21 cellular contexts compared by ENCODE assay signal in the genomic region with DNA sequence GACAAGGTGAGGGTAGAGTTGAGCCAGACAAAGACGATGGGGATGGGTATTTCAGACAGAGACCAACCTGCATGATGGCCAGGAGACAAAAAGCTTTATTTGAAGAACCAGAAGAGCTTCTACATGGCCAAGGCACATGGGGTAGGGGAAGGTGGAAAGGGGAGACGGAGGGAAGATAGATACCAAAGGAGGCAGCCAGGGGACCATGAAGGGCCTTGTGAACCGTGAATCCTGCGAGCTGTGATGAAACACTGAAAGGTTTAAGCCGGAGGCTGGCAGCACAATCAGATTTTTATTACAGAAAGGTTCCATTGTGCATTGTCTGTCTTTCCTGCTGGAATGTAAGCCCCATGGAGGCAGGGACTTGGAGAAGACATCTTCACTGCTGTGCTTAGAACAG.
A peak's percentile ranks its signal among the peaks of the same experiment; 100 is the strongest.
DNase-seq lines count a peak whose midpoint lies in the region; ATAC-seq, FAIRE-seq and TF ChIP-seq lines count a peak whose summit lies in the region.
"Had no signal": no experiment of that assay in that cellular context is flagged by ENCODE, and none has a peak within 500 bp of the region (broad histone marks: within the 10 kb centered on the region; RNA-seq: fewer than 3 reads in every experiment).

No MANE protein-coding gene starts in this region.

- no peak overlapping the region for H3K9ac ChIP-seq in kidney (ENCODE audit: low read length in 2 of 2)

- CTCF ChIA-PET in MCF 10A (lab: Yijun Ruan, JAX) = interaction anchor here (0.7 to 1.3 kb wide), 2 partner anchors 28 to 273 kb away, joined by 4 to 6 read pairs; no protein-coding TSS in a partner anchor

- no peaks in the 10 kb centered on the region for H3K4me1 ChIP-seq in kidney (ENCODE audit: control insufficient read depth in 1 of 2, insufficient read depth in 1 of 2, low read depth in 1 of 2, low read length in 2 of 2)

- BruUV-seq in MCF 10A (replicated peaks; lab: Mats Ljungman, UMichigan) = no TSS peak

- ATAC-seq in activated naive CD8-positive, alpha-beta T cell treated with anti-CD3 and anti-CD28 coated beads, Interleukin-2, amount 10 ng/mL, durations not matched to agents 7 days and 5 days (ENCODE audit: low read depth) = no peak
- ATAC-seq in activated naive CD8-positive, alpha-beta T cell treated with anti-CD3 and anti-CD28 coated beads, Interleukin-2, amount 50 U/mL, for 24 hours = no peak
- ATAC-seq in naive B cell (ENCODE audit: low read depth in 2 of 2) = peak; percentile 70 to 74
- ATAC-seq in GM21786 (IDR thresholded peaks at IDR 0.05; ENCODE audit: unreplicated experiment) = no peak
- ATAC-seq: GM12878, GM23338 had no signal

- no peaks in the 10 kb centered on the region for H3K9me3 Mint-ChIP-seq in activated naive CD8-positive, alpha-beta T cell treated with anti-CD3 and anti-CD28 coated beads, Interleukin-2, amount 10 ng/mL, durations not matched to agents 7 days and 5 days
- no peaks in the 10 kb centered on the region for H3K9me3 Mint-ChIP-seq in activated naive CD8-positive, alpha-beta T cell treated with anti-CD3 and anti-CD28 coated beads, Interleukin-2, amount 50 U/mL, for 24 hours
- H3K9me3 Mint-ChIP-seq in activated T-helper 1 cell treated with anti-CD3 and anti-CD28 coated beads, Interleukin-12 subunit alpha, Interleukin-12 subunit beta, Interleukin-2, Interleukin-4 antibody, amounts not matched to agents 30 ng/mL and 10 ng/mL and 1 ng/mL, durations not matched to agents 14 hours and 24 hours and 36 hours = no peaks in the 10 kb centered on the region
- H3K9me3 Mint-ChIP-seq in naive B cell = peaks cover 0 to 1% (median 0%) of the 10 kb centered on the region in 7 donors
- peaks cover 7% of the 10 kb centered on the region for H3K9me3 Mint-ChIP-seq in MCF 10A (ENCODE audit: unreplicated experiment)
- H3K9me3 Mint-ChIP-seq: CD8-positive, alpha-beta memory T cell; GM23338 had no signal

- peaks cover 1% of the 10 kb centered on the region for H3K4me1 Mint-ChIP-seq in activated naive CD8-positive, alpha-beta T cell treated with anti-CD3 and anti-CD28 coated beads, Interleukin-2, amount 10 ng/mL, durations not matched to agents 7 days and 5 days
- peaks cover 5% of the 10 kb centered on the region for H3K4me1 Mint-ChIP-seq in activated naive CD8-positive, alpha-beta T cell treated with anti-CD3 and anti-CD28 coated beads, Interleukin-2, amount 50 U/mL, for 24 hours
- H3K4me1 Mint-ChIP-seq in activated T-helper 1 cell treated with anti-CD3 and anti-CD28 coated beads, Interleukin-12 subunit alpha, Interleukin-12 subunit beta, Interleukin-2, Interleukin-4 antibody, amounts not matched to agents 30 ng/mL and 10 ng/mL and 1 ng/mL, durations not matched to agents 14 hours and 24 hours and 36 hours (ENCODE audit: low read depth) = peaks cover 16% of the 10 kb centered on the region
- H3K4me1 Mint-ChIP-seq in naive B cell = peaks cover 21 to 37% (median 24%) of the 10 kb centered on the region in 3 donors
- no peaks in the 10 kb centered on the region for H3K4me1 Mint-ChIP-seq in MCF 10A (ENCODE audit: insufficient read depth, unreplicated experiment)
- H3K4me1 Mint-ChIP-seq: CD8-positive, alpha-beta memory T cell had no signal

- H3K27ac ChIP-seq in kidney (ENCODE audit: low read depth in 2 of 2, low read length in 2 of 2) = no peak overlapping the region
- H3K27ac ChIP-seq: HL-60 had no signal

- POLR2A ChIA-PET in activated naive CD8-positive, alpha-beta T cell treated with anti-CD3 and anti-CD28 coated beads, Interleukin-2, amount 10 ng/mL, durations not matched to agents 7 days and 5 days (lab: Charles Lee) = no interaction called here
- POLR2A ChIA-PET in MCF 10A (lab: Yijun Ruan, JAX) = interaction anchor here (1.3 kb wide), 1 partner anchor 13 kb away, joined by 4 read pairs; no protein-coding TSS in a partner anchor

- no peaks in the 10 kb centered on the region for H3K36me3 ChIP-seq in kidney (ENCODE audit: control insufficient read depth in 1 of 2, insufficient read depth in 2 of 2, low read length in 2 of 2)
- H3K36me3 ChIP-seq: BE2C had no signal

- no peak for FAIRE-seq in kidney (lab: Jason Lieb, UNC)
- FAIRE-seq: GM12878, H54 had no signal

- H3K4me3 Mint-ChIP-seq in activated naive CD8-positive, alpha-beta T cell treated with anti-CD3 and anti-CD28 coated beads, Interleukin-2, amount 10 ng/mL, durations not matched to agents 7 days and 5 days = no peak overlapping the region
- H3K4me3 Mint-ChIP-seq in activated naive CD8-positive, alpha-beta T cell treated with anti-CD3 and anti-CD28 coated beads, Interleukin-2, amount 50 U/mL, for 24 hours = no peak overlapping the region
- no peak overlapping the region for H3K4me3 Mint-ChIP-seq in activated T-helper 1 cell treated with anti-CD3 and anti-CD28 coated beads, Interleukin-12 subunit alpha, Interleukin-12 subunit beta, Interleukin-2, Interleukin-4 antibody, amounts not matched to agents 30 ng/mL and 10 ng/mL and 1 ng/mL, durations not matched to agents 14 hours and 24 hours and 36 hours
- H3K4me3 Mint-ChIP-seq in naive B cell = peak overlapping the region in 6 of 8 donors; percentile 40 to 87 (median 56)
- H3K4me3 Mint-ChIP-seq in MCF 10A (ENCODE audit: unreplicated experiment) = no peak overlapping the region
- H3K4me3 Mint-ChIP-seq: CD4-positive, CD25-positive, alpha-beta regulatory T cell; CD8-positive, alpha-beta memory T cell; GM23338 had no signal

- H3K36me3 Mint-ChIP-seq in activated naive CD8-positive, alpha-beta T cell treated with anti-CD3 and anti-CD28 coated beads, Interleukin-2, amount 10 ng/mL, durations not matched to agents 7 days and 5 days = peaks cover 43% of the 10 kb centered on the region
- H3K36me3 Mint-ChIP-seq in activated naive CD8-positive, alpha-beta T cell treated with anti-CD3 and anti-CD28 coated beads, Interleukin-2, amount 50 U/mL, for 24 hours (ENCODE audit: low read depth) = peaks cover 9% of the 10 kb centered on the region
- peaks cover 41% of the 10 kb centered on the region for H3K36me3 Mint-ChIP-seq in activated T-helper 1 cell treated with anti-CD3 and anti-CD28 coated beads, Interleukin-12 subunit alpha, Interleukin-12 subunit beta, Interleukin-2, Interleukin-4 antibody, amounts not matched to agents 30 ng/mL and 10 ng/mL and 1 ng/mL, durations not matched to agents 14 hours and 24 hours and 36 hours (ENCODE audit: low read depth)
- H3K36me3 Mint-ChIP-seq in naive B cell = peaks cover 0 to 15% of the 10 kb centered on the region in 2 donors
- no peaks in the 10 kb centered on the region for H3K36me3 Mint-ChIP-seq in MCF 10A (ENCODE audit: insufficient read depth, unreplicated experiment)

- intact Hi-C loops in activated T-helper 1 cell treated with anti-CD3 and anti-CD28 coated beads, Interleukin-12 subunit alpha, Interleukin-12 subunit beta, Interleukin-2, Interleukin-4 antibody, amounts not matched to agents 30 ng/mL and 10 ng/mL and 1 ng/mL, durations not matched to agents 14 hours and 24 hours and 36 hours (cut with micrococcal nuclease) = no loop called here
- intact Hi-C loops in kidney (cut with DNase I) = no loop called here
- intact Hi-C loops in MCF 10A (cut with micrococcal nuclease) = no loop called here

- H3K9me3 ChIP-seq in kidney (ENCODE audit: control insufficient read depth in 1 of 2, low read length in 2 of 2) = no peaks in the 10 kb centered on the region
- H3K9me3 ChIP-seq: BE2C had no signal

- TF ChIP-seq CTCF in kidney (IDR thresholded peaks at IDR 0.05; ENCODE audit: borderline replicate concordance, extremely low read depth, insufficient read depth) = no peak
- TF ChIP-seq CTCF in MCF 10A (IDR thresholded peaks at IDR 0.05; ENCODE audit: unreplicated experiment) = no peak

- no peak overlapping the region for H3K4me3 ChIP-seq in kidney (ENCODE audit: low read length in 2 of 2)
- H3K4me3 ChIP-seq: GM12878, GM23338 had no signal

- no peaks in the 10 kb centered on the region for H3K27me3 Mint-ChIP-seq in activated naive CD8-positive, alpha-beta T cell treated with anti-CD3 and anti-CD28 coated beads, Interleukin-2, amount 10 ng/mL, durations not matched to agents 7 days and 5 days
- no peaks in the 10 kb centered on the region for H3K27me3 Mint-ChIP-seq in activated naive CD8-positive, alpha-beta T cell treated with anti-CD3 and anti-CD28 coated beads, Interleukin-2, amount 50 U/mL, for 24 hours
- H3K27me3 Mint-ChIP-seq in activated T-helper 1 cell treated with anti-CD3 and anti-CD28 coated beads, Interleukin-12 subunit alpha, Interleukin-12 subunit beta, Interleukin-2, Interleukin-4 antibody, amounts not matched to agents 30 ng/mL and 10 ng/mL and 1 ng/mL, durations not matched to agents 14 hours and 24 hours and 36 hours (ENCODE audit: insufficient read depth) = no peaks in the 10 kb centered on the region
- H3K27me3 Mint-ChIP-seq in naive B cell (no peaks in the 10 kb centered on the region), MCF 10A (ENCODE audit: insufficient read depth, unreplicated experiment) (peaks cover 17% of the 10 kb centered on the region)
- H3K27me3 Mint-ChIP-seq: CD4-positive, CD25-positive, alpha-beta regulatory T cell; CD8-positive, alpha-beta memory T cell had no signal

- DNase-seq in activated naive CD8-positive, alpha-beta T cell treated with anti-CD3 and anti-CD28 coated beads, Interleukin-2, amount 10 ng/mL, durations not matched to agents 7 days and 5 days = no peak
- no peak for DNase-seq in activated naive CD8-positive, alpha-beta T cell treated with anti-CD3 and anti-CD28 coated beads, Interleukin-2, amount 50 U/mL, for 24 hours
- DNase-seq in activated T-helper 1 cell treated with anti-CD3 and anti-CD28 coated beads, Interleukin-12 subunit alpha, Interleukin-12 subunit beta, Interleukin-2, Interleukin-4 antibody, amounts not matched to agents 30 ng/mL and 10 ng/mL and 1 ng/mL, durations not matched to agents 14 hours and 24 hours and 36 hours (ENCODE audit: low spot score) = no peak
- DNase-seq in naive B cell (peak; percentile 13), kidney (no peak), MCF 10A (ENCODE audit: unreplicated experiment) (no peak)
- DNase-seq: BE2C; C1 segment of cervical spinal cord; CD4-positive, CD25-positive, alpha-beta regulatory T cell; CD8-positive, alpha-beta memory T cell; COR-L47; DMS 273 treated with DMSO at 0.1 percent for 48 hours; DMS53; DND-41; EL; HCEC 1CT had no signal

- peak overlapping the region; percentile 46 for H3K27ac Mint-ChIP-seq in activated naive CD8-positive, alpha-beta T cell treated with anti-CD3 and anti-CD28 coated beads, Interleukin-2, amount 10 ng/mL, durations not matched to agents 7 days and 5 days
- no peak overlapping the region for H3K27ac Mint-ChIP-seq in activated naive CD8-positive, alpha-beta T cell treated with anti-CD3 and anti-CD28 coated beads, Interleukin-2, amount 50 U/mL, for 24 hours
- peak overlapping the region; percentile 25 for H3K27ac Mint-ChIP-seq in activated T-helper 1 cell treated with anti-CD3 and anti-CD28 coated beads, Interleukin-12 subunit alpha, Interleukin-12 subunit beta, Interleukin-2, Interleukin-4 antibody, amounts not matched to agents 30 ng/mL and 10 ng/mL and 1 ng/mL, durations not matched to agents 14 hours and 24 hours and 36 hours
- H3K27ac Mint-ChIP-seq in naive B cell = peak overlapping the region in 5 of 6 donors; percentile 0 to 79 (median 22)
- no peak overlapping the region for H3K27ac Mint-ChIP-seq in MCF 10A (ENCODE audit: low read depth, unreplicated experiment)
- H3K27ac Mint-ChIP-seq: CD4-positive, CD25-positive, alpha-beta regulatory T cell; GM23338 had no signal

Comparison
In these comparisons a context has a peak if more than half of its experiments do, and no peak if none do; other contexts are left out.
1. H3K27ac Mint-ChIP-seq: peak in activated naive CD8-positive, alpha-beta T cell treated with anti-CD3 and anti-CD28 coated beads, Interleukin-2, amount 10 ng/mL, durations not matched to agents 7 days and 5 days (single experiment), activated T-helper 1 cell treated with anti-CD3 and anti-CD28 coated beads, Interleukin-12 subunit alpha, Interleukin-12 subunit beta, Interleukin-2, Interleukin-4 antibody, amounts not matched to agents 30 ng/mL and 10 ng/mL and 1 ng/mL, durations not matched to agents 14 hours and 24 hours and 36 hours (single experiment) and naive B cell (5 of 6); none in activated naive CD8-positive, alpha-beta T cell treated with anti-CD3 and anti-CD28 coated beads, Interleukin-2, amount 50 U/mL, for 24 hours (single experiment) and MCF 10A (single experiment).
2. ATAC-seq: peak in naive B cell (2 of 2); none in activated naive CD8-positive, alpha-beta T cell treated with anti-CD3 and anti-CD28 coated beads, Interleukin-2, amount 10 ng/mL, durations not matched to agents 7 days and 5 days (single experiment), activated naive CD8-positive, alpha-beta T cell treated with anti-CD3 and anti-CD28 coated beads, Interleukin-2, amount 50 U/mL, for 24 hours (single experiment) and GM21786 (single experiment).
3. H3K4me3 Mint-ChIP-seq: peak in naive B cell (6 of 8); none in activated naive CD8-positive, alpha-beta T cell treated with anti-CD3 and anti-CD28 coated beads, Interleukin-2, amount 10 ng/mL, durations not matched to agents 7 days and 5 days (single experiment), activated naive CD8-positive, alpha-beta T cell treated with anti-CD3 and anti-CD28 coated beads, Interleukin-2, amount 50 U/mL, for 24 hours (single experiment), activated T-helper 1 cell treated with anti-CD3 and anti-CD28 coated beads, Interleukin-12 subunit alpha, Interleukin-12 subunit beta, Interleukin-2, Interleukin-4 antibody, amounts not matched to agents 30 ng/mL and 10 ng/mL and 1 ng/mL, durations not matched to agents 14 hours and 24 hours and 36 hours (single experiment) and MCF 10A (single experiment).